31 cellular contexts compared by ENCODE assay signal in the genomic region with DNA sequence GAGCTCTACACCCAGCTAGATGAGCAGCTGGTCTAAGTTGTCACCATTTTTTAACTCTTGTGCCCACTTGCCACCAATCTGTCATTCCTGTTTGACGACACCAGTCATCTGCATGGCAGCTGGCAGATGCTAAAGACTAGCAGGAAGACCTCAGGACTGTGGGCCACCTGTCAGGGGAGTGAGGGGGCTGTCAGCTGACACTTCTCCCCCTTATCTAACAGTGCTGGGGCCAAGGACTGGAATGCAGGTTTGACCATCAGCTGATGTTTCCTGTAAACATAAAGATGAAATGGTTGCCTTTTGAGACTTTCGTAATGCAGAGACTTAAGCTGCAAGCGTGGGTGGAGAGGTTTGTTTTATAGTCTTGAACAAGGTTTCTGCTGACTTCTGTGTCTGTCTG.
DNase-seq lines count a peak whose midpoint lies in the region; ATAC-seq, FAIRE-seq and TF ChIP-seq lines count a peak whose summit lies in the region.
"Had no signal": no experiment of that assay in that cellular context is flagged by ENCODE, and none has a peak within 500 bp of the region (broad histone marks: within the 10 kb centered on the region; RNA-seq: fewer than 3 reads in every experiment).

No MANE protein-coding gene starts in this region.

- H3K27me3 Mint-ChIP-seq in osteocyte (ENCODE audit: unreplicated experiment): no peaks in the 10 kb centered on the region
- H3K27me3 Mint-ChIP-seq: activated CD4-positive, alpha-beta memory T cell treated with anti-CD3 and anti-CD28 coated beads for 36 hours; activated T-helper 17 cell treated with anti-CD3 and anti-CD28 coated beads, Interleukin-2, amount 50 U/mL, for 72 hours; effector memory CD8-positive, alpha-beta T cell; stimulated activated naive CD8-positive, alpha-beta T cell treated with anti-CD3 and anti-CD28 coated beads, Interleukin-15, amount 100 ng/mL, for 72 hours had no signal

- no peak overlapping the region for H3K9ac ChIP-seq in fibroblast of lung (ENCODE audit: insufficient read depth, low read length)

- H4K20me1 ChIP-seq in fibroblast of lung (ENCODE audit: control insufficient read depth, extremely low read depth, insufficient read depth, low read length): no peaks in the 10 kb centered on the region

- no peaks in the 10 kb centered on the region for H3K9me3 Mint-ChIP-seq in osteocyte (ENCODE audit: unreplicated experiment)

- H3K27ac Mint-ChIP-seq in osteocyte (ENCODE audit: unreplicated experiment): peak overlapping the region; percentile 68
- H3K27ac Mint-ChIP-seq: activated CD4-positive, alpha-beta memory T cell treated with anti-CD3 and anti-CD28 coated beads for 36 hours; activated T-helper 17 cell treated with anti-CD3 and anti-CD28 coated beads, Interleukin-2, amount 50 U/mL, for 72 hours; effector memory CD8-positive, alpha-beta T cell; progenitor cell of endocrine pancreas; stimulated activated naive CD8-positive, alpha-beta T cell treated with anti-CD3 and anti-CD28 coated beads, Interleukin-15, amount 100 ng/mL, for 72 hours had no signal

- in situ Hi-C loops in G401 (cut with HindIII; ENCODE audit: low sequenced_read_pairs): no loop called here

- 0 out of 2 replicates have a peak, but pooled peaks have one; percentile 38 for TF ChIP-seq POLR2A in GM12891 (IDR thresholded peaks at IDR 0.05; ENCODE audit: low read depth, low read length)

- H3K4me3 ChIP-seq in fibroblast of lung (replicated peaks in 1 of 4; ENCODE audit: control extremely low read depth in 1 of 4, insufficient read depth in 1 of 4, low read depth in 3 of 4, low read length in 4 of 4): no peak overlapping the region
- H3K4me3 ChIP-seq: colonic mucosa, PC-9, sigmoid colon, uterus had no signal

- H3K4me1 Mint-ChIP-seq in osteocyte (ENCODE audit: unreplicated experiment): peaks cover 30% of the 10 kb centered on the region
- H3K4me1 Mint-ChIP-seq: activated T-helper 17 cell treated with anti-CD3 and anti-CD28 coated beads, Interleukin-2, amount 50 U/mL, for 72 hours; stimulated activated naive CD8-positive, alpha-beta T cell treated with anti-CD3 and anti-CD28 coated beads, Interleukin-15, amount 100 ng/mL, for 72 hours had no signal

- H3K36me3 ChIP-seq in fibroblast of lung (ENCODE audit: control insufficient read depth, insufficient read depth, low read length): peaks cover 2% of the 10 kb centered on the region
- H3K36me3 ChIP-seq: colonic mucosa, uterus had no signal

- ATAC-seq in HG02973 (IDR thresholded peaks at IDR 0.05; ENCODE audit: unreplicated experiment): no peak
- ATAC-seq: activated T-helper 17 cell treated with anti-CD3 and anti-CD28 coated beads, Interleukin-2, amount 50 U/mL, for 72 hours; effector memory CD8-positive, alpha-beta T cell; stimulated activated naive CD8-positive, alpha-beta T cell treated with anti-CD3 and anti-CD28 coated beads, Interleukin-15, amount 100 ng/mL, for 72 hours had no signal

- no peak overlapping the region for H3K4me3 Mint-ChIP-seq in osteocyte (ENCODE audit: unreplicated experiment)
- H3K4me3 Mint-ChIP-seq: activated CD4-positive, alpha-beta memory T cell treated with anti-CD3 and anti-CD28 coated beads for 36 hours; activated T-helper 17 cell treated with anti-CD3 and anti-CD28 coated beads, Interleukin-2, amount 50 U/mL, for 72 hours; effector memory CD8-positive, alpha-beta T cell; stimulated activated naive CD8-positive, alpha-beta T cell treated with anti-CD3 and anti-CD28 coated beads, Interleukin-15, amount 100 ng/mL, for 72 hours had no signal

- no peaks in the 10 kb centered on the region for H3K9me3 ChIP-seq in fibroblast of lung (ENCODE audit: control insufficient read depth, insufficient read depth, low read depth, low read length)
- H3K9me3 ChIP-seq: colonic mucosa, sigmoid colon, uterus had no signal

- H3K36me3 Mint-ChIP-seq in osteocyte (ENCODE audit: unreplicated experiment): peaks cover 40% of the 10 kb centered on the region
- H3K36me3 Mint-ChIP-seq: activated CD4-positive, alpha-beta memory T cell treated with anti-CD3 and anti-CD28 coated beads for 36 hours had no signal

- H2AFZ ChIP-seq in fibroblast of lung (ENCODE audit: low read length): no peak overlapping the region
- H2AFZ ChIP-seq: PC-9 had no signal

- no peaks in the 10 kb centered on the region for H3K27me3 ChIP-seq in fibroblast of lung (ENCODE audit: control insufficient read depth, insufficient read depth, low read length)
- H3K27me3 ChIP-seq: colonic mucosa, sigmoid colon, uterus had no signal

- no peak for TF ChIP-seq CTCF in fibroblast of lung (conservative IDR thresholded peaks at IDR 0.05 in 1 of 2, IDR thresholded peaks at IDR 0.05 in 1 of 2; ENCODE audit: low read depth in 1 of 2, low read length in 2 of 2)
- no peak for TF ChIP-seq CTCF in osteocyte (IDR thresholded peaks at IDR 0.05)

- DNase-seq in GM12891 (ENCODE audit: insufficient read length, low spot score) (no peak), NCI-H2171 (lab: John Stamatoyannopoulos, UW) (peak; percentile 17), fibroblast of lung (ENCODE audit: low read depth in 2 of 2) (peak; percentile 18 to 77), osteocyte (ENCODE audit: extremely low spot score, unreplicated experiment) (no peak), COLO668 (lab: John Stamatoyannopoulos, UW; ENCODE audit: unreplicated experiment) (no peak), G401 (ENCODE audit: low spot score) (no peak)
- no peak for DNase-seq in stimulated activated CD8-positive, alpha-beta memory T cell treated with anti-CD3 and anti-CD28 coated beads, Interleukin-4, amount 100 ng/mL, for 48 hours
- DNase-seq: activated CD4-positive, alpha-beta memory T cell treated with anti-CD3 and anti-CD28 coated beads for 36 hours; activated CD4-positive, CD25-positive, alpha-beta regulatory T cell; activated CD8-positive, alpha-beta memory T cell treated with anti-CD3 and anti-CD28 coated beads, Interleukin-2, amount 50 U/mL, for 48 hours; activated naive CD4-positive, alpha-beta T cell treated with anti-CD3 and anti-CD28 coated beads, Interleukin-2, amount 50 U/mL, for 16 hours; colonic mucosa; effector memory CD8-positive, alpha-beta T cell; erythroblast; foreskin melanocyte; KBM-7; mammary epithelial cell; NCI-H1417 treated with DMSO at 0.1 percent for 48 hours; NCI-H510A treated with DMSO at 0.1 percent for 48 hours; PC-9; SHP77 treated with DMSO at 0.1 percent for 48 hours; sigmoid colon; stimulated activated naive CD8-positive, alpha-beta T cell treated with anti-CD3 and anti-CD28 coated beads, Interleukin-15, amount 100 ng/mL, for 72 hours; T1000; uterus had no signal

- peak overlapping the region; percentile 42 for H3K27ac ChIP-seq in fibroblast of lung (ENCODE audit: insufficient read depth, low read length)
- H3K27ac ChIP-seq: colonic mucosa, PC-9, sigmoid colon, uterus had no signal

- FAIRE-seq in GM12891 (lab: Jason Lieb, UNC): no peak
- FAIRE-seq: bronchial epithelial cell, D721Med, H1 had no signal

- H3K4me1 ChIP-seq in fibroblast of lung (ENCODE audit: control insufficient read depth, extremely low read depth, insufficient read depth, low read length): peaks cover 19% of the 10 kb centered on the region
- H3K4me1 ChIP-seq: colonic mucosa, sigmoid colon, uterus had no signal

- H3K4me2 ChIP-seq in fibroblast of lung (ENCODE audit: extremely low read depth, insufficient read depth, low read length): peak overlapping the region; percentile 37
- H3K4me2 ChIP-seq: PC-9 had no signal

- no peaks in the 10 kb centered on the region for H3K79me2 ChIP-seq in fibroblast of lung (ENCODE audit: control insufficient read depth, insufficient read depth, low read length)

TF ChIP-seq in GM12891, 5 proteins besides CTCF, POLR2A, EP300 and RAD21:
- TF ChIP-seq POLR2AphosphoS5 (IDR thresholded peaks at IDR 0.05; ENCODE audit: low read depth, low read length) (peak; percentile 22; the same call in 1 of the 2 replicates), PAX5 (IDR thresholded peaks at IDR 0.05; ENCODE audit: insufficient read depth, low read length, severe bottlenecking) (no peak)

Comparison
In these comparisons a context has a peak if more than half of its experiments do, and no peak if none do; other contexts are left out.
1. DNase-seq: peak in NCI-H2171 (single experiment) and fibroblast of lung (2 of 2); none in GM12891 (single experiment), osteocyte (single experiment), stimulated activated CD8-positive, alpha-beta memory T cell treated with anti-CD3 and anti-CD28 coated beads, Interleukin-4, amount 100 ng/mL, for 48 hours (single experiment), COLO668 (single experiment) and G401 (single experiment).